8 cellular contexts compared by ENCODE assay signal in the genomic region with DNA sequence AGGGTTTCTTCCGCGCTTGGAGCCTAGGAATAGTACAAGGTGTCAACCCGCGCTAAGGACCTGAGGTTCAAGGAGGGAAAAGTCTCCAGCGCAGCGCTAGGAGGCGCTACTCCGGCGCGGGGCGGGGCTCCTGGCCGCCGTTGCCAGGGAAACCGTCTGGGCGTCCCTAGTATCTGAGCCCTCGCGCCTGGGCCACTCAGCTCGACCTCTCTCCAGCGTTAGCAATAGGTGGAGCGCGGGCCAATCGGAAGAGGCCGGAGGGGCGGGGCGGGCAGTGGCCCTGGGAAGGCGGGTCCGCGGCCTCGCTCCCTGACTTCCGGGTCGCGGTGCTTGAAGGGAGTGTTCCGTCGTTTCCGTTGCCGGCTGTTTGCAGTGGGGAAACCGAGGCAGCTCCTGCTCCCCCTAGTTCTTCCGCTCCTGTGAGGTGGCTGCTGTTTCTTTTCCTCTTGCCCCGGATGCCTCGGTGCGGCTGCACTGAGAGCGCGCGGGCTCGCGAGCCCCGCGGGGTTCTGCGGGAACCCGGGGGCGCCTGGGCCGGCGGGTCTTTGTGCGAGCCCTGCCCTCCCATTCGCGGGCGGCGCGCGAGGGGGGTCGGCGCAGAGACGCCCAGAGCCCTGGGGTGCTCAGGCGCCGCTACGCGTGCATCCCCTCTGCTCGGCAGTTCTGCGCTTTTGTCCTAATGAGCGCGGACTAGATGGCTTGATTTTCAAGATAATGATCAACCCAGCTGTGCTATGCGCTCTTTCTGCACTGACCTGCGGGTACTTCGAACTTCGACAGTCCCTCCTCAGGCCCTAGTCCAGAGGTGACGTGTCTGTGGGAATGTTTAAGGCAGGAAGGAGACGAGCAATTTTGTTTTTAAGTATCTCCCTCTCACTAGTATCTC. TPM values are rescaled to one million over a fixed set of nuclear protein-coding genes. Genes with fewer than 3 reads are reported as not detected.
DNase-seq lines count a peak whose midpoint lies in the region; ATAC-seq, FAIRE-seq and TF ChIP-seq lines count a peak whose summit lies in the region.

A gene with protein sequence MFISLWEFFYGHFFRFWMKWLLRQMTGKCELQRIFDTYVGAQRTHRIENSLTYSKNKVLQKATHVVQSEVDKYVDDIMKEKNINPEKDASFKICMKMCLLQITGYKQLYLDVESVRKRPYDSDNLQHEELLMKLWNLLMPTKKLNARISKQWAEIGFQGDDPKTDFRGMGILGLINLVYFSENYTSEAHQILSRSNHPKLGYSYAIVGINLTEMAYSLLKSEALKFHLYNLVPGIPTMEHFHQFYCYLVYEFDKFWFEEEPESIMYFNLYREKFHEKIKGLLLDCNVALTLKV (plus strand): TSS at position 312 of the 886 bp plus-strand sequence. CDS start 1,261 bp downstream, outside the sequence.

- H3K4me1 ChIP-seq in psoas muscle (peaks cover 9% of the 10 kb centered on the region), uterus (no peaks in the 10 kb centered on the region)

- peaks cover 4% of the 10 kb centered on the region for H3K9me3 Mint-ChIP-seq in T-helper 1 cell treated with Interleukin-12 subunit alpha and Interleukin-12 subunit beta and Interleukin-4 antibody, amounts not matched to agents 30 μg/mL and 1 μg/mL, for 36 hours

- H3K4me3 Mint-ChIP-seq in T-helper 1 cell treated with Interleukin-12 subunit alpha and Interleukin-12 subunit beta and Interleukin-4 antibody, amounts not matched to agents 30 μg/mL and 1 μg/mL, for 36 hours: peak within 1 kb of the TSS; percentile 84

- H3K36me3 ChIP-seq in psoas muscle (ENCODE audit: insufficient read depth in 1 of 2, low read depth in 1 of 2): peaks cover 0 to 37% of the 10 kb centered on the region in 2 donors
- no peaks in the 10 kb centered on the region for H3K36me3 ChIP-seq in uterus

- peak; percentile 92 for FAIRE-seq in GM12892 (lab: Jason Lieb, UNC)

- peaks cover 18% of the 10 kb centered on the region for H3K4me1 Mint-ChIP-seq in T-helper 1 cell treated with Interleukin-12 subunit alpha and Interleukin-12 subunit beta and Interleukin-4 antibody, amounts not matched to agents 30 μg/mL and 1 μg/mL, for 36 hours (ENCODE audit: low read depth)

- no peaks in the 10 kb centered on the region for H3K27me3 Mint-ChIP-seq in T-helper 1 cell treated with Interleukin-12 subunit alpha and Interleukin-12 subunit beta and Interleukin-4 antibody, amounts not matched to agents 30 μg/mL and 1 μg/mL, for 36 hours (ENCODE audit: low read depth)

- ATAC-seq in HG02870 (IDR thresholded peaks at IDR 0.05; ENCODE audit: unreplicated experiment) (peak; percentile 100), left ventricle myocardium superior (peak; percentile 100), psoas muscle (peak; percentile 100)

- intact Hi-C loops in left ventricle myocardium superior (cut with micrococcal nuclease): no loop called here
- intact Hi-C loops in psoas muscle (cut with DNase I): loop anchor here (5.0 to 10.0 kb wide), 3 partner anchors 149 to 328 kb away; a partner anchor contains a TSS
- intact Hi-C loops in uterus (cut with DNase I; ENCODE audit: low total_unique reads): no loop called here

- H3K9me3 ChIP-seq in psoas muscle (no peaks in the 10 kb centered on the region), uterus (no peaks in the 10 kb centered on the region)

- peak within 1 kb of the TSS; percentile 92 for H3K27ac ChIP-seq in psoas muscle
- peak within 1 kb of the TSS; percentile 86 to 94 for H3K27ac ChIP-seq in uterus

- H3K36me3 Mint-ChIP-seq in T-helper 1 cell treated with Interleukin-12 subunit alpha and Interleukin-12 subunit beta and Interleukin-4 antibody, amounts not matched to agents 30 μg/mL and 1 μg/mL, for 36 hours (ENCODE audit: low read depth): peaks cover 17% of the 10 kb centered on the region

- TF ChIP-seq POLR2A in GM12892 (IDR thresholded peaks at IDR 0.05; ENCODE audit: low read depth, low read length): peak; percentile 94
- TF ChIP-seq POLR2A in uterus (IDR thresholded peaks at IDR 0.05): peak in 1 of 2 donors; percentile 69

- TF ChIP-seq CTCF in psoas muscle (IDR thresholded peaks at IDR 0.05) (peak; percentile 90), uterus (IDR thresholded peaks at IDR 0.05) (peak; percentile 90 to 96 (median 92))

- H3K4me3 ChIP-seq in psoas muscle: peak within 1 kb of the TSS; percentile 100
- peak within 1 kb of the TSS; percentile 89 to 97 for H3K4me3 ChIP-seq in uterus

- 0 to 1% (median 0%) methylated on average over 62 to 77 of the region's 77 CpGs for WGBS in psoas muscle, 3 donors

- no peaks in the 10 kb centered on the region for H3K27me3 ChIP-seq in psoas muscle (ENCODE audit: insufficient read depth in 3 of 3, low read length in 2 of 3)
- H3K27me3 ChIP-seq in uterus: no peaks in the 10 kb centered on the region

- H3K27ac Mint-ChIP-seq in T-helper 1 cell treated with Interleukin-12 subunit alpha and Interleukin-12 subunit beta and Interleukin-4 antibody, amounts not matched to agents 30 μg/mL and 1 μg/mL, for 36 hours: peak within 1 kb of the TSS; percentile 63

- peak; percentile 89 for DNase-seq in GM12892 (ENCODE audit: insufficient read length)
- DNase-seq in NCI-H146 treated with DMSO at 0.1 percent for 48 hours (lab: John Stamatoyannopoulos, UW; ENCODE audit: unreplicated experiment): peak; percentile 86
- DNase-seq in amygdala (lab: John Stamatoyannopoulos, UW): peak; percentile 43 to 99 (median 96)
- DNase-seq in left ventricle myocardium superior: peak; percentile 100
- DNase-seq in psoas muscle: peak; percentile 99 to 100
- peak; percentile 98 for DNase-seq in uterus

RNA-seq across cellular contexts. Expression of the gene that starts here (rescaled TPM):
- 9.6 TPM for polyA plus RNA-seq in GM12892 (2012; ENCODE audit: missing spikeins)
- 15.6 TPM for total RNA-seq in left ventricle myocardium superior
- 10 to 100 TPM in 1 of 4 donors, 1 to 10 TPM in 3; 6.9 to 10.0 (median 8.7) TPM for total RNA-seq in psoas muscle
- polyA plus RNA-seq in psoas muscle: 1 to 10 TPM; 3.1 to 7.6 (median 4.5) TPM
- 10 to 100 TPM in 3 of 4 donors, 1 to 10 TPM in 1; 4.9 to 76.4 (median 19.7) TPM for total RNA-seq in uterus

Comparison
In these comparisons a context has a peak if more than half of its experiments do, and no peak if none do; other contexts are left out.
1. Peak in every context shown above with its lines: DNase-seq, ATAC-seq, H3K4me3 ChIP-seq and H3K27ac ChIP-seq.
2. intact Hi-C loops: an anchor here in psoas muscle (5.0 to 10.0 kb wide); none called in left ventricle myocardium superior and uterus.